Comparison of ENCODE assay signal across 1 cellular context in genomic region chr17:31508310-31509094, GRCh38.
TF ChIP-seq lines count a peak whose summit lies in the region.

No MANE protein-coding gene starts in this region.

TF ChIP-seq in K562, 482 proteins besides CTCF, POLR2A, EP300 and RAD21 (continued from another document and continues in another):
- TF ChIP-seq BCLAF1 (IDR thresholded peaks at IDR 0.05; ENCODE audit: borderline replicate concordance in 1 of 2, control insufficient read depth in 1 of 2, low read depth in 2 of 2, low read length in 1 of 2), result no peak
- peak; percentile 85; the same call in 1 of the 2 replicates for TF ChIP-seq GATA2 (CRISPR knock-in tag; IDR thresholded peaks at IDR 0.05)
- no peak for TF ChIP-seq IRF2 (CRISPR knock-in tag; IDR thresholded peaks at IDR 0.05)
- no peak for TF ChIP-seq ZNF124 (CRISPR knock-in tag; IDR thresholded peaks at IDR 0.05)
- TF ChIP-seq ZBTB2 (IDR thresholded peaks at IDR 0.05), result peak; percentile 64; the same call in 1 of the 2 replicates
- peak; percentile 74; the same call in 1 of the 2 replicates for TF ChIP-seq RNF2 (IDR thresholded peaks at IDR 0.05)
- no peak for TF ChIP-seq GTF2A2 (tag; IDR thresholded peaks at IDR 0.05)
- TF ChIP-seq EP400 (IDR thresholded peaks at IDR 0.05), result no peak
- no peak for TF ChIP-seq FOXA3 (CRISPR knock-in tag; conservative IDR thresholded peaks at IDR 0.05 in 1 of 2, IDR thresholded peaks at IDR 0.05 in 1 of 2)
- 0 out of 2 replicates have a peak, but pooled peaks have one; percentile 48 for TF ChIP-seq MTA3 (IDR thresholded peaks at IDR 0.05; ENCODE audit: borderline replicate concordance)
- TF ChIP-seq JUN (IDR thresholded peaks at IDR 0.05; ENCODE audit: borderline replicate concordance, low read depth, low read length), result no peak
- TF ChIP-seq JUN (CRISPR knock-in tag; IDR thresholded peaks at IDR 0.05; ENCODE audit: borderline replicate concordance), result no peak
- peak; percentile 17; the same call in 1 of the 2 replicates for TF ChIP-seq CREB1 (IDR thresholded peaks at IDR 0.05)
- TF ChIP-seq CREB1 (CRISPR knock-in tag; IDR thresholded peaks at IDR 0.05), result no peak
- TF ChIP-seq CXXC5 (CRISPR knock-in tag; IDR thresholded peaks at IDR 0.05), result peak; percentile 58
- peak; percentile 44; the same call in 1 of the 2 replicates for TF ChIP-seq TEAD4 (IDR thresholded peaks at IDR 0.05; ENCODE audit: low read length)
- no peak for TF ChIP-seq TEAD4 (CRISPR knock-in tag; IDR thresholded peaks at IDR 0.05; ENCODE audit: borderline replicate concordance)
- no peak for TF ChIP-seq RFX5 (IDR thresholded peaks at IDR 0.05; ENCODE audit: low read depth, low read length)
- no peak for TF ChIP-seq ZNF407 (IDR thresholded peaks at IDR 0.05; ENCODE audit: low read depth)
- TF ChIP-seq VEZF1 (CRISPR knock-in tag; IDR thresholded peaks at IDR 0.05), result peak; percentile 64
- peak; percentile 30 for TF ChIP-seq MYC (IDR thresholded peaks at IDR 0.05; ENCODE audit: low read depth, low read length)
- TF ChIP-seq MYC (CRISPR knock-in tag; IDR thresholded peaks at IDR 0.05; ENCODE audit: borderline replicate concordance, low read depth), result no peak
- peak; percentile 77; the same call in 1 of the 2 replicates for TF ChIP-seq SMARCA4 (IDR thresholded peaks at IDR 0.05)
- TF ChIP-seq PTBP1 (IDR thresholded peaks at IDR 0.05; ENCODE audit: low read depth, low read length), result no peak
- peak; percentile 27; the same call in 1 of the 2 replicates for TF ChIP-seq ELF1 (tag; IDR thresholded peaks at IDR 0.05)
- TF ChIP-seq PHF20 (IDR thresholded peaks at IDR 0.05; ENCODE audit: partially characterized antibody), result no peak
- TF ChIP-seq HMBOX1 (IDR thresholded peaks at IDR 0.05), result 0 out of 2 replicates have a peak, but pooled peaks have one; percentile 33
- TF ChIP-seq STAG1 (CRISPR knock-in tag; IDR thresholded peaks at IDR 0.05; ENCODE audit: borderline replicate concordance), result no peak
- no peak for TF ChIP-seq ZNF507 (tag; conservative IDR thresholded peaks at IDR 0.05)
- no peak for TF ChIP-seq KLF10 (CRISPR knock-in tag; IDR thresholded peaks at IDR 0.05)
- TF ChIP-seq PRDM10 (IDR thresholded peaks at IDR 0.05; ENCODE audit: partially characterized antibody), result peak; percentile 8
- peak in 1 of 2 experiments; percentile 15 for TF ChIP-seq AFF1 (IDR thresholded peaks at IDR 0.05; ENCODE audit: low read depth in 1 of 2, partially characterized antibody in 2 of 2)
- TF ChIP-seq NFIX (CRISPR knock-in tag; IDR thresholded peaks at IDR 0.05; ENCODE audit: low read depth), result no peak
- TF ChIP-seq ZNF239 (CRISPR knock-in tag; IDR thresholded peaks at IDR 0.05), result no peak
- TF ChIP-seq CHD4 (IDR thresholded peaks at IDR 0.05; ENCODE audit: insufficient read depth, insufficient replicate concordance, low read depth, low read length, poor library complexity, severe bottlenecking), result no peak
- TF ChIP-seq SP2 (IDR thresholded peaks at IDR 0.05; ENCODE audit: extremely low read depth, low read depth, low read length, poor library complexity, severe bottlenecking), result no peak
- TF ChIP-seq ILF3 (IDR thresholded peaks at IDR 0.05; ENCODE audit: borderline replicate concordance), result no peak
